In genomic region chr7:101953248-101953819, GRCh38 we compare ENCODE assay signal across 8 cellular contexts.
DNase-seq lines count a peak whose midpoint lies in the region; ATAC-seq, FAIRE-seq and TF ChIP-seq lines count a peak whose summit lies in the region.

No MANE protein-coding gene starts in this region.

- peak overlapping the region in 1 of 6 donors; percentile 15 for H3K27ac Mint-ChIP-seq in immature natural killer cell

- H3K36me3 ChIP-seq in gastroesophageal sphincter = no peaks in the 10 kb centered on the region
- no peaks in the 10 kb centered on the region for H3K36me3 ChIP-seq in transverse colon

- H3K4me1 ChIP-seq in gastroesophageal sphincter (peaks cover 0 to 92% (median 25%) of the 10 kb centered on the region in 3 donors), transverse colon (peaks cover 17 to 42% (median 24%) of the 10 kb centered on the region in 4 donors)

- H3K4me3 Mint-ChIP-seq in immature natural killer cell = no peak overlapping the region

- peak in 2 of 4 experiments; percentile 35 to 39 for TF ChIP-seq CTCF in gastroesophageal sphincter (IDR thresholded peaks at IDR 0.05)
- peak in 1 of 5 experiments; percentile 9 for TF ChIP-seq CTCF in transverse colon (IDR thresholded peaks at IDR 0.05)

- TF ChIP-seq POLR2A in gastroesophageal sphincter (IDR thresholded peaks at IDR 0.05) = no peak
- TF ChIP-seq POLR2A in transverse colon (IDR thresholded peaks at IDR 0.05) = no peak

- H3K27ac ChIP-seq in gastroesophageal sphincter (peak overlapping the region; percentile 81 to 91 (median 87)), transverse colon (peak overlapping the region; percentile 72 to 84 (median 76))

- H3K27me3 ChIP-seq in gastroesophageal sphincter (no peaks in the 10 kb centered on the region), transverse colon (no peaks in the 10 kb centered on the region)

- intact Hi-C loops in Right ventricle myocardium inferior (cut with DNase I) = loop anchor here (5.0 kb wide), 1 partner anchor 96 kb away; no protein-coding TSS in a partner anchor
- intact Hi-C loops in cardiac septum (cut with DNase I) = no loop called here
- intact Hi-C loops in transverse colon (cut with DNase I; ENCODE audit: low total_unique reads) = no loop called here

- H3K4me3 ChIP-seq in gastroesophageal sphincter (no peak overlapping the region), transverse colon (no peak overlapping the region)

- peaks cover 21 to 32% of the 10 kb centered on the region in 2 donors for H3K4me1 Mint-ChIP-seq in immature natural killer cell

- no peaks in the 10 kb centered on the region for H3K9me3 Mint-ChIP-seq in immature natural killer cell

- peak; percentile 82 for TF ChIP-seq EP300 in gastroesophageal sphincter (IDR thresholded peaks at IDR 0.05)
- TF ChIP-seq EP300 in transverse colon (IDR thresholded peaks at IDR 0.05; ENCODE audit: low read depth) = peak; percentile 65

- H3K27me3 Mint-ChIP-seq in immature natural killer cell (ENCODE audit: low read depth in 3 of 3) = peaks cover 0 to 2% (median 0%) of the 10 kb centered on the region in 3 donors

- WGBS in gastroesophageal sphincter (ENCODE audit: low coverage in 1 of 2), 2 donors = 15 to 24% methylated on average over 9 to 14 of the region's 14 CpGs
- 58 to 65% methylated on average over 12 to 14 of the region's 14 CpGs for WGBS in transverse colon (ENCODE audit: low coverage in 1 of 2), 2 donors

- FAIRE-seq in RCC 7860 (lab: Jason Lieb, UNC) = no peak

- H3K9me3 ChIP-seq in gastroesophageal sphincter (no peaks in the 10 kb centered on the region), transverse colon (no peaks in the 10 kb centered on the region)

- ATAC-seq in Right ventricle myocardium inferior (peak; percentile 41), gastroesophageal sphincter (peak; percentile 92)

- in situ Hi-C loops in transverse colon (cut with MboI; ENCODE audit: low pct_ligation_motif_present in 1 of 4, low pct_unique_long_range_greater_than_20kb in 1 of 4, low sequenced_read_pairs in 3 of 4) = no loop called here

- no peaks in the 10 kb centered on the region for H3K36me3 Mint-ChIP-seq in immature natural killer cell

- DNase-seq in Right ventricle myocardium inferior (ENCODE audit: missing footprints) (no peak), cardiac septum (ENCODE audit: low spot score) (no peak), RCC 7860 (ENCODE audit: low spot score) (peak; percentile 62), transverse colon (no peak), immature natural killer cell (no peak), NCI-H1417 treated with DMSO at 0.1 percent for 48 hours (lab: John Stamatoyannopoulos, UW) (no peak), medulla oblongata (ENCODE audit: extremely low spot score) (no peak)
